8 cellular contexts compared by ENCODE assay signal in genomic region chr1:216034506-216034905, GRCh38.
DNase-seq lines count a peak whose midpoint lies in the region; ATAC-seq and TF ChIP-seq lines count a peak whose summit lies in the region.

No MANE protein-coding gene starts in this region.

- H3K4me3 ChIP-seq in Jurkat, Clone E6-1 (ENCODE audit: low read length) = no peak overlapping the region
- no peak overlapping the region for H3K4me3 ChIP-seq in WERI-Rb-1 (ENCODE audit: low read depth, low read length)
- H3K4me3 ChIP-seq in aorta (ENCODE audit: low read length in 2 of 2) = no peak overlapping the region

- TF ChIP-seq CTCF in WERI-Rb-1 (IDR thresholded peaks at IDR 0.05; ENCODE audit: low read depth, low read length) (peak; percentile 74), neural crest cell (conservative IDR thresholded peaks at IDR 0.05) (peak; percentile 53)

- H3K27ac ChIP-seq in WERI-Rb-1 (no peak overlapping the region), aorta (ENCODE audit: low read depth in 1 of 2, low read length in 2 of 2) (no peak overlapping the region)

- no peaks in the 10 kb centered on the region for H3K4me1 ChIP-seq in aorta (ENCODE audit: control insufficient read depth in 1 of 2, insufficient read depth in 2 of 2, low read length in 2 of 2)

- H3K27ac Mint-ChIP-seq in neural crest cell (ENCODE audit: unreplicated experiment) = no peak overlapping the region
- H3K27ac Mint-ChIP-seq in stimulated activated naive CD8-positive, alpha-beta T cell treated with anti-CD3 and anti-CD28 coated beads, Interleukin-15, amount 100 ng/mL, for 72 hours = no peak overlapping the region

- no peaks in the 10 kb centered on the region for H3K27me3 ChIP-seq in WERI-Rb-1 (ENCODE audit: insufficient read depth, low read depth, severe bottlenecking)
- H3K27me3 ChIP-seq in aorta (ENCODE audit: control insufficient read depth in 1 of 2, insufficient read depth in 2 of 2, low read length in 1 of 2) = peaks cover 0 to 2% of the 10 kb centered on the region in 2 donors

- 54 to 59% methylated on average over 3 of the region's 3 CpGs for WGBS in aorta, 2 donors

- no peaks in the 10 kb centered on the region for H3K4me1 Mint-ChIP-seq in neural crest cell
- H3K4me1 Mint-ChIP-seq in stimulated activated naive CD8-positive, alpha-beta T cell treated with anti-CD3 and anti-CD28 coated beads, Interleukin-15, amount 100 ng/mL, for 72 hours = no peaks in the 10 kb centered on the region

- no peaks in the 10 kb centered on the region for H3K36me3 Mint-ChIP-seq in neural crest cell (ENCODE audit: low read depth)

- H3K9me3 ChIP-seq in WERI-Rb-1 (ENCODE audit: severe bottlenecking) (no peaks in the 10 kb centered on the region), aorta (ENCODE audit: control insufficient read depth, low read length) (no peaks in the 10 kb centered on the region)

- DNase-seq in ELR (ENCODE audit: low read depth) (peak; percentile 12), WERI-Rb-1 (peak; percentile 61), neural crest cell (ENCODE audit: low read depth, low spot score) (no peak), UCSD-AML1 (lab: John Stamatoyannopoulos, UW; ENCODE audit: unreplicated experiment) (no peak), NCI-H2081 (lab: John Stamatoyannopoulos, UW) (no peak), aorta (no peak)
- DNase-seq in Jurkat, Clone E6-1 (ENCODE audit: low read depth, low spot score) = peak; percentile 3
- no peak for DNase-seq in stimulated activated naive CD8-positive, alpha-beta T cell treated with anti-CD3 and anti-CD28 coated beads, Interleukin-15, amount 100 ng/mL, for 72 hours

- no peaks in the 10 kb centered on the region for H3K9me3 Mint-ChIP-seq in neural crest cell
- peaks cover 6 to 7% of the 10 kb centered on the region in 2 donors for H3K9me3 Mint-ChIP-seq in stimulated activated naive CD8-positive, alpha-beta T cell treated with anti-CD3 and anti-CD28 coated beads, Interleukin-15, amount 100 ng/mL, for 72 hours

- no peak for ATAC-seq in stimulated activated naive CD8-positive, alpha-beta T cell treated with anti-CD3 and anti-CD28 coated beads, Interleukin-15, amount 100 ng/mL, for 72 hours
- ATAC-seq in aorta (ENCODE audit: low FRiP score) = no peak

- no peaks in the 10 kb centered on the region for H3K27me3 Mint-ChIP-seq in neural crest cell (ENCODE audit: low read depth)
- no peaks in the 10 kb centered on the region for H3K27me3 Mint-ChIP-seq in stimulated activated naive CD8-positive, alpha-beta T cell treated with anti-CD3 and anti-CD28 coated beads, Interleukin-15, amount 100 ng/mL, for 72 hours

- no peak overlapping the region for H3K4me3 Mint-ChIP-seq in neural crest cell
- H3K4me3 Mint-ChIP-seq in stimulated activated naive CD8-positive, alpha-beta T cell treated with anti-CD3 and anti-CD28 coated beads, Interleukin-15, amount 100 ng/mL, for 72 hours = no peak overlapping the region

- intact Hi-C loops in aorta (cut with DNase I) = no loop called here

- H3K36me3 ChIP-seq in WERI-Rb-1 = no peaks in the 10 kb centered on the region
- H3K36me3 ChIP-seq in aorta (ENCODE audit: control insufficient read depth in 1 of 2, insufficient read depth in 2 of 2, low read length in 1 of 2) = no peaks in the 10 kb centered on the region

Comparison
In these comparisons a context has a peak if more than half of its experiments do, and no peak if none do; other contexts are left out.
1. DNase-seq: peak in ELR (single experiment), Jurkat, Clone E6-1 (single experiment) and WERI-Rb-1 (single experiment); none in neural crest cell (single experiment), UCSD-AML1 (single experiment), NCI-H2081 (0 of 2), stimulated activated naive CD8-positive, alpha-beta T cell treated with anti-CD3 and anti-CD28 coated beads, Interleukin-15, amount 100 ng/mL, for 72 hours (0 of 2) and aorta (0 of 2).